ENCODE assay signal across 1 cellular context in genomic region chr16:642189-643049, GRCh38.
TF ChIP-seq lines count a peak whose summit lies in the region.

No MANE protein-coding gene starts in this region.

TF ChIP-seq in HepG2, 621 proteins besides CTCF, POLR2A, EP300 and RAD21 (continued from another document and continues in another):
- TF ChIP-seq ZNF614 (CRISPR knock-in tag; IDR thresholded peaks at IDR 0.05; ENCODE audit: borderline replicate concordance) = no peak
- no peak for TF ChIP-seq TEF (CRISPR knock-in tag; IDR thresholded peaks at IDR 0.05)
- TF ChIP-seq ZNF629 (CRISPR knock-in tag; conservative IDR thresholded peaks at IDR 0.05) = no peak
- TF ChIP-seq ZNF235 (CRISPR knock-in tag; IDR thresholded peaks at IDR 0.05; ENCODE audit: borderline replicate concordance) = 0 out of 2 replicates have a peak, but pooled peaks have one; percentile 27
- no peak for TF ChIP-seq KAT2B (IDR thresholded peaks at IDR 0.05; ENCODE audit: borderline replicate concordance, low read depth, low read length)
- no peak for TF ChIP-seq NFAT5 (CRISPR knock-in tag; IDR thresholded peaks at IDR 0.05)
- no peak for TF ChIP-seq FOXK1 (CRISPR knock-in tag; IDR thresholded peaks at IDR 0.05; ENCODE audit: borderline replicate concordance, low read depth)
- no peak for TF ChIP-seq RFX5 (IDR thresholded peaks at IDR 0.05; ENCODE audit: low read depth, low read length)
- TF ChIP-seq MTA1 (CRISPR knock-in tag; IDR thresholded peaks at IDR 0.05; ENCODE audit: borderline replicate concordance) = no peak
- TF ChIP-seq STAT5B (CRISPR knock-in tag; IDR thresholded peaks at IDR 0.05) = peak; percentile 76; the same call in 1 of the 2 replicates
- TF ChIP-seq ZNF230 (CRISPR knock-in tag; IDR thresholded peaks at IDR 0.05) = no peak
- TF ChIP-seq HES4 (CRISPR knock-in tag; IDR thresholded peaks at IDR 0.05; ENCODE audit: borderline replicate concordance) = peak; percentile 88; the same call in 1 of the 2 replicates
- TF ChIP-seq SP4 (CRISPR knock-in tag; IDR thresholded peaks at IDR 0.05) = no peak
- TF ChIP-seq ZFAT (CRISPR knock-in tag; conservative IDR thresholded peaks at IDR 0.05) = no peak
- peak; percentile 60; the same call in 1 of the 2 replicates for TF ChIP-seq ATF3 (CRISPR knock-in tag; IDR thresholded peaks at IDR 0.05)
- TF ChIP-seq ATF2 (CRISPR knock-in tag; IDR thresholded peaks at IDR 0.05) = 0 out of 2 replicates have a peak, but pooled peaks have one; percentile 24
- TF ChIP-seq ZBTB26 (CRISPR knock-in tag; IDR thresholded peaks at IDR 0.05; ENCODE audit: borderline replicate concordance) = no peak
- TF ChIP-seq HMGA1 (CRISPR knock-in tag; conservative IDR thresholded peaks at IDR 0.05) = no peak
- peak; percentile 77; the same call in 1 of the 2 replicates for TF ChIP-seq ZNF558 (CRISPR knock-in tag; IDR thresholded peaks at IDR 0.05; ENCODE audit: borderline replicate concordance)
- peak; percentile 20 for TF ChIP-seq DBP (CRISPR knock-in tag; IDR thresholded peaks at IDR 0.05; ENCODE audit: not compliant biosample characterization)
- peak; percentile 44; the same call in 1 of the 2 replicates for TF ChIP-seq ZBTB8A (CRISPR knock-in tag; IDR thresholded peaks at IDR 0.05; ENCODE audit: borderline replicate concordance, low read depth)
- no peak for TF ChIP-seq BCL3 (CRISPR knock-in tag; IDR thresholded peaks at IDR 0.05)
- no peak for TF ChIP-seq ZNF597 (CRISPR knock-in tag; IDR thresholded peaks at IDR 0.05)
- no peak for TF ChIP-seq ZNF263 (CRISPR knock-in tag; IDR thresholded peaks at IDR 0.05)
- peak; percentile 87 for TF ChIP-seq ZFX (CRISPR knock-in tag; IDR thresholded peaks at IDR 0.05; ENCODE audit: low read depth)
- TF ChIP-seq PAF1 (CRISPR knock-in tag; IDR thresholded peaks at IDR 0.05) = no peak
- TF ChIP-seq KLF6 (CRISPR knock-in tag; IDR thresholded peaks at IDR 0.05) = no peak
- TF ChIP-seq PRDM15 (CRISPR knock-in tag; IDR thresholded peaks at IDR 0.05) = no peak
- no peak for TF ChIP-seq FIP1L1 (IDR thresholded peaks at IDR 0.05; ENCODE audit: borderline replicate concordance, insufficient read depth, low read depth, low read length)
- no peak for TF ChIP-seq NFKBIZ (CRISPR knock-in tag; IDR thresholded peaks at IDR 0.05)
- TF ChIP-seq NKX3-1 (CRISPR knock-in tag; IDR thresholded peaks at IDR 0.05) = no peak
- TF ChIP-seq ZSCAN21 (CRISPR knock-in tag; IDR thresholded peaks at IDR 0.05; ENCODE audit: borderline replicate concordance) = peak; percentile 42; the same call in 1 of the 2 replicates
- 0 out of 2 replicates have a peak, but pooled peaks have one; percentile 46 for TF ChIP-seq E2F1 (CRISPR knock-in tag; IDR thresholded peaks at IDR 0.05)
- no peak for TF ChIP-seq SIN3B (IDR thresholded peaks at IDR 0.05; ENCODE audit: low read length)
- no peak for TF ChIP-seq ZNF362 (CRISPR knock-in tag; IDR thresholded peaks at IDR 0.05; ENCODE audit: borderline replicate concordance)
- TF ChIP-seq TP53 (CRISPR knock-in tag; conservative IDR thresholded peaks at IDR 0.05) = no peak
- TF ChIP-seq ZNF780A (CRISPR knock-in tag; IDR thresholded peaks at IDR 0.05) = no peak
- TF ChIP-seq RFX3 (CRISPR knock-in tag; IDR thresholded peaks at IDR 0.05) = no peak
- TF ChIP-seq HOMEZ (CRISPR knock-in tag; IDR thresholded peaks at IDR 0.05; ENCODE audit: low read depth) = no peak
- 0 out of 2 replicates have a peak, but pooled peaks have one; percentile 57 for TF ChIP-seq SNAPC2 (CRISPR knock-in tag; IDR thresholded peaks at IDR 0.05)
- peak; percentile 80; the same call in 1 of the 2 replicates for TF ChIP-seq SRY (CRISPR knock-in tag; IDR thresholded peaks at IDR 0.05)
